ENCODE assay signal across 1 cellular context in the genomic region with DNA sequence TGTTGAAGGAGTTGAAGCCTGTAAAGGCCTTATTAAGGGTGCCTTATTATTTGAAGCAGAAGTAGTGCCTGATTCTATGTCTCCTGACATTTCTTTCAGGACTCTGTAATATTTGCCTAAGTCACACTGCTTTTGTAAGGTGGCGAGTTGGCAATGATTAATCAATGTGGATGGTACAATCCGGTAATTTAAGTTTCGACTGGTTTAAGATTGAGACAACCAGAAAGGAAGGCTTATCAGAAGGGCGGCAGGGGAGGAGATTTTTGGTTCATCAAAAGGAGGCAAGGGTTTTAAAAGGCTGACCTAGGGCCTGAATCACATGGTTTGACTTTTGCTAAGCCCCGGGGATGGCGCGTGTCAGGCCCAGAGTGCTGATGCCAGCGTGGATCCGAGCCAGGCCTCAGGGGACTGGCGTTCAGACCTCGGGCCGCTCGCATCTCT.
TF ChIP-seq lines count a peak whose summit lies in the region.

No MANE protein-coding gene starts in this region.

TF ChIP-seq in H1, 55 proteins besides CTCF, POLR2A, EP300 and RAD21:
- TF ChIP-seq TBP (IDR thresholded peaks at IDR 0.05; ENCODE audit: low read depth, low read length) = no peak
- TF ChIP-seq BRCA1 (IDR thresholded peaks at IDR 0.05; ENCODE audit: low read depth, low read length) = no peak
- TF ChIP-seq ZNF274 (IDR thresholded peaks at IDR 0.05; ENCODE audit: borderline replicate concordance, extremely low read depth, low read length) = no peak
- TF ChIP-seq, protein P1, sequence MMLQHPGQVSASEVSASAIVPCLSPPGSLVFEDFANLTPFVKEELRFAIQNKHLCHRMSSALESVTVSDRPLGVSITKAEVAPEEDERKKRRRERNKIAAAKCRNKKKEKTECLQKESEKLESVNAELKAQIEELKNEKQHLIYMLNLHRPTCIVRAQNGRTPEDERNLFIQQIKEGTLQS (IDR thresholded peaks at IDR 0.05; ENCODE audit: insufficient read depth, low read depth, low read length) = no peak
- TF ChIP-seq HDAC2 (IDR thresholded peaks at IDR 0.05; ENCODE audit: borderline replicate concordance in 1 of 2, low read depth in 2 of 2, low read length in 2 of 2) = no peak
- no peak for TF ChIP-seq TAF1 (IDR thresholded peaks at IDR 0.05; ENCODE audit: low read depth, low read length)
- no peak for TF ChIP-seq ASH2L (IDR thresholded peaks at IDR 0.05; ENCODE audit: low read length)
- no peak for TF ChIP-seq CBX8 (IDR thresholded peaks at IDR 0.05; ENCODE audit: borderline replicate concordance, low read depth, low read length)
- TF ChIP-seq, protein P2, sequence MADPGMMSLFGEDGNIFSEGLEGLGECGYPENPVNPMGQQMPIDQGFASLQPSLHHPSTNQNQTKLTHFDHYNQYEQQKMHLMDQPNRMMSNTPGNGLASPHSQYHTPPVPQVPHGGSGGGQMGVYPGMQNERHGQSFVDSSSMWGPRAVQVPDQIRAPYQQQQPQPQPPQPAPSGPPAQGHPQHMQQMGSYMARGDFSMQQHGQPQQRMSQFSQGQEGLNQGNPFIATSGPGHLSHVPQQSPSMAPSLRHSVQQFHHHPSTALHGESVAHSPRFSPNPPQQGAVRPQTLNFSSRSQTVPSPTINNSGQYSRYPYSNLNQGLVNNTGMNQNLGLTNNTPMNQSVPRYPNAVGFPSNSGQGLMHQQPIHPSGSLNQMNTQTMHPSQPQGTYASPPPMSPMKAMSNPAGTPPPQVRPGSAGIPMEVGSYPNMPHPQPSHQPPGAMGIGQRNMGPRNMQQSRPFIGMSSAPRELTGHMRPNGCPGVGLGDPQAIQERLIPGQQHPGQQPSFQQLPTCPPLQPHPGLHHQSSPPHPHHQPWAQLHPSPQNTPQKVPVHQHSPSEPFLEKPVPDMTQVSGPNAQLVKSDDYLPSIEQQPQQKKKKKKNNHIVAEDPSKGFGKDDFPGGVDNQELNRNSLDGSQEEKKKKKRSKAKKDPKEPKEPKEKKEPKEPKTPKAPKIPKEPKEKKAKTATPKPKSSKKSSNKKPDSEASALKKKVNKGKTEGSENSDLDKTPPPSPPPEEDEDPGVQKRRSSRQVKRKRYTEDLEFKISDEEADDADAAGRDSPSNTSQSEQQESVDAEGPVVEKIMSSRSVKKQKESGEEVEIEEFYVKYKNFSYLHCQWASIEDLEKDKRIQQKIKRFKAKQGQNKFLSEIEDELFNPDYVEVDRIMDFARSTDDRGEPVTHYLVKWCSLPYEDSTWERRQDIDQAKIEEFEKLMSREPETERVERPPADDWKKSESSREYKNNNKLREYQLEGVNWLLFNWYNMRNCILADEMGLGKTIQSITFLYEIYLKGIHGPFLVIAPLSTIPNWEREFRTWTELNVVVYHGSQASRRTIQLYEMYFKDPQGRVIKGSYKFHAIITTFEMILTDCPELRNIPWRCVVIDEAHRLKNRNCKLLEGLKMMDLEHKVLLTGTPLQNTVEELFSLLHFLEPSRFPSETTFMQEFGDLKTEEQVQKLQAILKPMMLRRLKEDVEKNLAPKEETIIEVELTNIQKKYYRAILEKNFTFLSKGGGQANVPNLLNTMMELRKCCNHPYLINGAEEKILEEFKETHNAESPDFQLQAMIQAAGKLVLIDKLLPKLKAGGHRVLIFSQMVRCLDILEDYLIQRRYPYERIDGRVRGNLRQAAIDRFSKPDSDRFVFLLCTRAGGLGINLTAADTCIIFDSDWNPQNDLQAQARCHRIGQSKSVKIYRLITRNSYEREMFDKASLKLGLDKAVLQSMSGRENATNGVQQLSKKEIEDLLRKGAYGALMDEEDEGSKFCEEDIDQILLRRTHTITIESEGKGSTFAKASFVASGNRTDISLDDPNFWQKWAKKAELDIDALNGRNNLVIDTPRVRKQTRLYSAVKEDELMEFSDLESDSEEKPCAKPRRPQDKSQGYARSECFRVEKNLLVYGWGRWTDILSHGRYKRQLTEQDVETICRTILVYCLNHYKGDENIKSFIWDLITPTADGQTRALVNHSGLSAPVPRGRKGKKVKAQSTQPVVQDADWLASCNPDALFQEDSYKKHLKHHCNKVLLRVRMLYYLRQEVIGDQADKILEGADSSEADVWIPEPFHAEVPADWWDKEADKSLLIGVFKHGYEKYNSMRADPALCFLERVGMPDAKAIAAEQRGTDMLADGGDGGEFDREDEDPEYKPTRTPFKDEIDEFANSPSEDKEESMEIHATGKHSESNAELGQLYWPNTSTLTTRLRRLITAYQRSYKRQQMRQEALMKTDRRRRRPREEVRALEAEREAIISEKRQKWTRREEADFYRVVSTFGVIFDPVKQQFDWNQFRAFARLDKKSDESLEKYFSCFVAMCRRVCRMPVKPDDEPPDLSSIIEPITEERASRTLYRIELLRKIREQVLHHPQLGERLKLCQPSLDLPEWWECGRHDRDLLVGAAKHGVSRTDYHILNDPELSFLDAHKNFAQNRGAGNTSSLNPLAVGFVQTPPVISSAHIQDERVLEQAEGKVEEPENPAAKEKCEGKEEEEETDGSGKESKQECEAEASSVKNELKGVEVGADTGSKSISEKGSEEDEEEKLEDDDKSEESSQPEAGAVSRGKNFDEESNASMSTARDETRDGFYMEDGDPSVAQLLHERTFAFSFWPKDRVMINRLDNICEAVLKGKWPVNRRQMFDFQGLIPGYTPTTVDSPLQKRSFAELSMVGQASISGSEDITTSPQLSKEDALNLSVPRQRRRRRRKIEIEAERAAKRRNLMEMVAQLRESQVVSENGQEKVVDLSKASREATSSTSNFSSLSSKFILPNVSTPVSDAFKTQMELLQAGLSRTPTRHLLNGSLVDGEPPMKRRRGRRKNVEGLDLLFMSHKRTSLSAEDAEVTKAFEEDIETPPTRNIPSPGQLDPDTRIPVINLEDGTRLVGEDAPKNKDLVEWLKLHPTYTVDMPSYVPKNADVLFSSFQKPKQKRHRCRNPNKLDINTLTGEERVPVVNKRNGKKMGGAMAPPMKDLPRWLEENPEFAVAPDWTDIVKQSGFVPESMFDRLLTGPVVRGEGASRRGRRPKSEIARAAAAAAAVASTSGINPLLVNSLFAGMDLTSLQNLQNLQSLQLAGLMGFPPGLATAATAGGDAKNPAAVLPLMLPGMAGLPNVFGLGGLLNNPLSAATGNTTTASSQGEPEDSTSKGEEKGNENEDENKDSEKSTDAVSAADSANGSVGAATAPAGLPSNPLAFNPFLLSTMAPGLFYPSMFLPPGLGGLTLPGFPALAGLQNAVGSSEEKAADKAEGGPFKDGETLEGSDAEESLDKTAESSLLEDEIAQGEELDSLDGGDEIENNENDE (IDR thresholded peaks at IDR 0.05; ENCODE audit: insufficient replicate concordance, low read length) = no peak
- TF ChIP-seq SUZ12 (IDR thresholded peaks at IDR 0.05; ENCODE audit: low read length) = no peak
- TF ChIP-seq, protein P3, sequence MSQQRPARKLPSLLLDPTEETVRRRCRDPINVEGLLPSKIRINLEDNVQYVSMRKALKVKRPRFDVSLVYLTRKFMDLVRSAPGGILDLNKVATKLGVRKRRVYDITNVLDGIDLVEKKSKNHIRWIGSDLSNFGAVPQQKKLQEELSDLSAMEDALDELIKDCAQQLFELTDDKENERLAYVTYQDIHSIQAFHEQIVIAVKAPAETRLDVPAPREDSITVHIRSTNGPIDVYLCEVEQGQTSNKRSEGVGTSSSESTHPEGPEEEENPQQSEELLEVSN (IDR thresholded peaks at IDR 0.05) = no peak
- TF ChIP-seq SP1 (IDR thresholded peaks at IDR 0.05; ENCODE audit: low read depth, low read length) = no peak
- TF ChIP-seq CHD2 (IDR thresholded peaks at IDR 0.05; ENCODE audit: low read length) = no peak
- TF ChIP-seq SIX5 (IDR thresholded peaks at IDR 0.05; ENCODE audit: low read depth, low read length) = no peak
- TF ChIP-seq SAP30 (IDR thresholded peaks at IDR 0.05; ENCODE audit: insufficient read depth, insufficient replicate concordance, low read length) = no peak
- TF ChIP-seq YY1 (IDR thresholded peaks at IDR 0.05; ENCODE audit: low read depth, low read length) = no peak
- TF ChIP-seq GABPA (IDR thresholded peaks at IDR 0.05; ENCODE audit: borderline replicate concordance, insufficient read depth, low read length) = no peak
